8 cellular contexts compared by ENCODE assay signal in the genomic region with DNA sequence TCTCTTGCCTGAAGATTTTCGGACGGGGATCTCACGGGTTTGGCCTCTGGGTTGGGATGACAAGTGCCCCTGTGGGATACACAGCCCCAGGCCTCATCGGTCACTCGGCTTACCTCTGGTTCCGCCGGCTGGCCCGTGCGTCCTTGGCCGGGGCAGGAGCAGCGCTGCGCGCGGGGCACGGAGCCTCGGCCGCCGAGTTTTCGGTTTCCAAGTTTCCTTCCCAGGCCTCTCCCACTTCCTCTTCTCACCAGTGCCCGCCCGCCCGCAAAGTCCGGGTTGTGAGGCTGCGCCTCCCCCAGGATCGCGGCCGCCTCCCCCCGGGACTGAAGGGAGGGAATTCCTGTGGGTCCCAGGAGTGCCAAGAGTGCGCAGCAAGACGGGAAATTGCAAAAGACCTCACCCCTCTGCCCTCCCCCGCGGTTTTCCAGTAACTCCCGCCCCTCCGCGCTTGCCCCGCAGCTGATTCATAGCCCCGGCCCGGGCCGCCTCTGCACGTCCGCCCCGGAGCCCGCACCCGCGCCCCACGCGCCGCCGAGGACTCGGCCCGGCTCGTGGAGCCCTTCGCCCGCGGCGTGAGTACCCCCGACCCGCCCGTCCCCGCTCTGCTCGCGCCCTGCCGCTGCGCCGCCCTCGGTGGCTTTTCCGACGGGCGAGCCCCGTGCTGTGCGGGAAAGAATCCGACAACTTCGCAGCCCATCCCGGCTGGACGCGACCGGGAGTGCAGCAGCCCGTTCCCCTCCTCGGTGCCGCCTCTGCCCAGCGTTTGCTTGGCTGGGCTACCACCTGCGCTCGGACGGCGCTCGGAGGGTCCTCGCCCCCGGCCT. TPM values are rescaled to one million over a fixed set of nuclear protein-coding genes. Genes with fewer than 3 reads are reported as not detected.
DNase-seq lines count a peak whose midpoint lies in the region; ATAC-seq, FAIRE-seq and TF ChIP-seq lines count a peak whose summit lies in the region.

A gene (plus strand): TSS at position 458 of the 824 bp plus-strand sequence. CDS start 23,033 bp downstream, outside the sequence.

- no peaks in the 10 kb centered on the region for H3K9me3 ChIP-seq in neural cell (ENCODE audit: low read length)

- no peaks in the 10 kb centered on the region for H3F3A ChIP-seq in neural cell (ENCODE audit: insufficient read depth, low read length, poor library complexity, severe bottlenecking)

- H3K4me3 ChIP-seq in neural cell (ENCODE audit: low read length) = peak within 1 kb of the TSS; percentile 59

- H3K79me2 ChIP-seq in neural cell (replicated peaks; ENCODE audit: insufficient read depth, low read length) = no peaks in the 10 kb centered on the region

- no peaks in the 10 kb centered on the region for H3K9me3 Mint-ChIP-seq in activated T-helper 2 cell treated with anti-CD3 and anti-CD28 coated beads, Interferon-gamma antibody, Interleukin-2, Interleukin-4, amounts not matched to agents 10 μg/mL and 5 μg/mL and 100 μg/mL, durations not matched to agents 14 hours and 24 hours and 36 hours

- intact Hi-C loops in activated T-helper 2 cell treated with anti-CD3 and anti-CD28 coated beads, Interferon-gamma antibody, Interleukin-2, Interleukin-4, amounts not matched to agents 10 μg/mL and 5 μg/mL and 100 μg/mL, durations not matched to agents 14 hours and 24 hours and 36 hours (cut with micrococcal nuclease) = loop anchor here (10.0 kb wide), 1 partner anchor 229 kb away; a partner anchor contains a TSS

- no peak for FAIRE-seq in urothelium cell line (lab: Jason Lieb, UNC)

- no peak within 1 kb of the TSS for H3K27ac Mint-ChIP-seq in activated T-helper 2 cell treated with anti-CD3 and anti-CD28 coated beads, Interferon-gamma antibody, Interleukin-2, Interleukin-4, amounts not matched to agents 10 μg/mL and 5 μg/mL and 100 μg/mL, durations not matched to agents 14 hours and 24 hours and 36 hours

- TF ChIP-seq CTCF in AG09319 (IDR thresholded peaks at IDR 0.05; ENCODE audit: low read depth, low read length) = no peak
- TF ChIP-seq CTCF in neural cell (IDR thresholded peaks at IDR 0.05; ENCODE audit: poor library complexity, severe bottlenecking) = no peak

- H4K20me1 ChIP-seq in neural cell (ENCODE audit: insufficient read depth) = no peaks in the 10 kb centered on the region

- peaks cover 59% of the 10 kb centered on the region for H3K27me3 Mint-ChIP-seq in activated T-helper 2 cell treated with anti-CD3 and anti-CD28 coated beads, Interferon-gamma antibody, Interleukin-2, Interleukin-4, amounts not matched to agents 10 μg/mL and 5 μg/mL and 100 μg/mL, durations not matched to agents 14 hours and 24 hours and 36 hours (ENCODE audit: low read depth)

- peak within 1 kb of the TSS; percentile 79 for H3K4me3 Mint-ChIP-seq in activated T-helper 2 cell treated with anti-CD3 and anti-CD28 coated beads, Interferon-gamma antibody, Interleukin-2, Interleukin-4, amounts not matched to agents 10 μg/mL and 5 μg/mL and 100 μg/mL, durations not matched to agents 14 hours and 24 hours and 36 hours (ENCODE audit: low read depth)

- no peak within 1 kb of the TSS for H2AFZ ChIP-seq in neural cell (ENCODE audit: low read depth, low read length)

- TF ChIP-seq EP300 in neural cell (conservative IDR thresholded peaks at IDR 0.05; ENCODE audit: poor library complexity, severe bottlenecking) = no peak

- no peak within 1 kb of the TSS for H3K4me2 ChIP-seq in neural cell (ENCODE audit: low read length)

- TF ChIP-seq RAD21 in neural cell (conservative IDR thresholded peaks at IDR 0.05) = no peak

- DNase-seq in AG09319 (ENCODE audit: extremely low read depth, low read depth) = peak; percentile 98
- DNase-seq in HK-2 (ENCODE audit: unreplicated experiment) = peak; percentile 95
- DNase-seq in activated T-helper 2 cell treated with anti-CD3 and anti-CD28 coated beads, Interferon-gamma antibody, Interleukin-2, Interleukin-4, amounts not matched to agents 10 μg/mL and 5 μg/mL and 100 μg/mL, durations not matched to agents 14 hours and 24 hours and 36 hours (ENCODE audit: low spot score) = no peak
- DNase-seq in germinal center (ENCODE audit: low spot score) = peak; percentile 16
- peak; percentile 97 for DNase-seq in urothelium cell line (ENCODE audit: low spot score)

- H3K36me3 ChIP-seq in neural cell (ENCODE audit: insufficient read depth, low read length) = no peaks in the 10 kb centered on the region

- no peaks in the 10 kb centered on the region for H3K36me3 Mint-ChIP-seq in activated T-helper 2 cell treated with anti-CD3 and anti-CD28 coated beads, Interferon-gamma antibody, Interleukin-2, Interleukin-4, amounts not matched to agents 10 μg/mL and 5 μg/mL and 100 μg/mL, durations not matched to agents 14 hours and 24 hours and 36 hours (ENCODE audit: low read depth)

- peaks cover 42% of the 10 kb centered on the region for H3K27me3 ChIP-seq in neural cell (ENCODE audit: insufficient read depth, low read depth, low read length)

- ATAC-seq in HG03457 (IDR thresholded peaks at IDR 0.05; ENCODE audit: unreplicated experiment) (no peak), HG02981 (IDR thresholded peaks at IDR 0.05; ENCODE audit: unreplicated experiment) (no peak)

- H3K4me1 Mint-ChIP-seq in activated T-helper 2 cell treated with anti-CD3 and anti-CD28 coated beads, Interferon-gamma antibody, Interleukin-2, Interleukin-4, amounts not matched to agents 10 μg/mL and 5 μg/mL and 100 μg/mL, durations not matched to agents 14 hours and 24 hours and 36 hours (ENCODE audit: low read depth) = peaks cover 4% of the 10 kb centered on the region

- no peak within 1 kb of the TSS for H3K9ac ChIP-seq in neural cell (ENCODE audit: low read length)

- no peaks in the 10 kb centered on the region for H3K9me2 ChIP-seq in neural cell (ENCODE audit: insufficient read depth, low read length)

- H3K27ac ChIP-seq in neural cell (ENCODE audit: low read length) = no peak within 1 kb of the TSS

TF ChIP-seq in neural cell, 6 proteins besides CTCF, POLR2A, EP300 and RAD21:
- TF ChIP-seq, protein P1, sequence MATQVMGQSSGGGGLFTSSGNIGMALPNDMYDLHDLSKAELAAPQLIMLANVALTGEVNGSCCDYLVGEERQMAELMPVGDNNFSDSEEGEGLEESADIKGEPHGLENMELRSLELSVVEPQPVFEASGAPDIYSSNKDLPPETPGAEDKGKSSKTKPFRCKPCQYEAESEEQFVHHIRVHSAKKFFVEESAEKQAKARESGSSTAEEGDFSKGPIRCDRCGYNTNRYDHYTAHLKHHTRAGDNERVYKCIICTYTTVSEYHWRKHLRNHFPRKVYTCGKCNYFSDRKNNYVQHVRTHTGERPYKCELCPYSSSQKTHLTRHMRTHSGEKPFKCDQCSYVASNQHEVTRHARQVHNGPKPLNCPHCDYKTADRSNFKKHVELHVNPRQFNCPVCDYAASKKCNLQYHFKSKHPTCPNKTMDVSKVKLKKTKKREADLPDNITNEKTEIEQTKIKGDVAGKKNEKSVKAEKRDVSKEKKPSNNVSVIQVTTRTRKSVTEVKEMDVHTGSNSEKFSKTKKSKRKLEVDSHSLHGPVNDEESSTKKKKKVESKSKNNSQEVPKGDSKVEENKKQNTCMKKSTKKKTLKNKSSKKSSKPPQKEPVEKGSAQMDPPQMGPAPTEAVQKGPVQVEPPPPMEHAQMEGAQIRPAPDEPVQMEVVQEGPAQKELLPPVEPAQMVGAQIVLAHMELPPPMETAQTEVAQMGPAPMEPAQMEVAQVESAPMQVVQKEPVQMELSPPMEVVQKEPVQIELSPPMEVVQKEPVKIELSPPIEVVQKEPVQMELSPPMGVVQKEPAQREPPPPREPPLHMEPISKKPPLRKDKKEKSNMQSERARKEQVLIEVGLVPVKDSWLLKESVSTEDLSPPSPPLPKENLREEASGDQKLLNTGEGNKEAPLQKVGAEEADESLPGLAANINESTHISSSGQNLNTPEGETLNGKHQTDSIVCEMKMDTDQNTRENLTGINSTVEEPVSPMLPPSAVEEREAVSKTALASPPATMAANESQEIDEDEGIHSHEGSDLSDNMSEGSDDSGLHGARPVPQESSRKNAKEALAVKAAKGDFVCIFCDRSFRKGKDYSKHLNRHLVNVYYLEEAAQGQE (IDR thresholded peaks at IDR 0.05; ENCODE audit: borderline replicate concordance) = no peak
- TF ChIP-seq POLR2AphosphoS5 (IDR thresholded peaks at IDR 0.05) = no peak
- TF ChIP-seq EZH2 (IDR thresholded peaks at IDR 0.05; ENCODE audit: borderline replicate concordance, insufficient read depth, low read length, poor library complexity, severe bottlenecking) = no peak
- TF ChIP-seq SMC3 (conservative IDR thresholded peaks at IDR 0.05; ENCODE audit: poor library complexity) = no peak
- no peak for TF ChIP-seq TAF1 (IDR thresholded peaks at IDR 0.05; ENCODE audit: low read depth)

RNA-seq across cellular contexts. Expression of the gene that starts here (rescaled TPM):
- total RNA-seq in activated T-helper 2 cell treated with anti-CD3 and anti-CD28 coated beads, Interferon-gamma antibody, Interleukin-2, Interleukin-4, amounts not matched to agents 10 μg/mL and 5 μg/mL and 100 μg/mL, durations not matched to agents 14 hours and 24 hours and 36 hours = 0.07 TPM in 1 of 2 replicates, not detected in the other
- polyA plus RNA-seq in neural cell = not detected in 2 replicates
- not detected in 2 replicates for polyA minus RNA-seq in neural cell
